In the genomic region with DNA sequence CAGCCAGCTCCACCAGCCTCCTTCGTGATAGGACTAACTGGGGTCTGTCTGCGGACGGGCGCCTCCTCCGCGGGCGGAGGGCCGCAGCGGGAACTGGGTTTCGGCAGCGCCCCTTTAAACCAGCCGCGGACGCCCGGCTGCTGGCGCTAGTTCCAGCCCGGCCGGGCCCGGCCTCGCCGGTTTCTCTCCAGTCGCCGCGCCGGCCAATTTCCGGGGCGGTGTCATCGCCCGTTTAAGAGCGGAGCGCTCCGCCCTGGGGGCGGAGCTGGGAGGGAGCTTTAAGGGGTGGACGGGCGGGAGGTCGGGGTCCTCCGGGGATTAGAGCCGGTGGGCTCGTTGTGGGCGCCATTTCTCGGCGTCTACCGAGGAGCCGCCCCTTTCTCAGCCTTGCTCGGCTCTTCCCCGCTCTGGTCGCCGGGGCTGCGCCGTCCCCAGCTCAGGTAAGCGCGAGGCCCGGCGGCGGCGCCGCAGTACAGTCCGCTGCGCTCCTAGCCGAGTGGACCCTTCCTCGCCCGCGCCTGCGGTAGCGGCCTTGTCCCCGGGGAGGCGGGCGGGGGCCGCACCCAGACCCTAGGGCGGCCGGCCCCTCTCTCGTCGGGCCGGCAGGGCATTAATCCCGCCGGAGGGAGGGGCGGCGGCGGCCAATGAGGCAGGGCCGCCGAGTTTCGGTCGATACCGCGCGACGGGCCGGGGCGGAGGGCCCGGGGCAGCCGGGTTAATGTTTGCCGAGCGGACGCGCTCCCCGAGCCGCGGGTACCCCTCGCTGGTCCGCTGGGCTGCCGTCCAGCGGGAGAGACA, we compare ENCODE assay signal across 8 cellular contexts. TPM values are rescaled to one million over a fixed set of nuclear protein-coding genes. Genes with fewer than 3 reads are reported as not detected.
DNase-seq lines count a peak whose midpoint lies in the region; ATAC-seq and TF ChIP-seq lines count a peak whose summit lies in the region.

Gene EPB41L5, plus strand, starts transcription at position 307 of the 798 bp plus-strand sequence. CDS start 6,008 bp downstream, outside the sequence.

- ATAC-seq in GM19328 (IDR thresholded peaks at IDR 0.05; ENCODE audit: unreplicated experiment) (peak; percentile 94), HG03469 (IDR thresholded peaks at IDR 0.05; ENCODE audit: unreplicated experiment) (peak; percentile 91), lower lobe of right lung (peak; percentile 98)

- intact Hi-C loops in lower lobe of right lung (cut with DNase I) = no loop called here

- no peak for TF ChIP-seq CTCF in lower lobe of right lung (IDR thresholded peaks at IDR 0.05)

- no peaks in the 10 kb centered on the region for H3K9me3 ChIP-seq in BLaER1 treated with 17β-estradiol and CSF1 and Interleukin-3, amounts not matched to agents 10 nM and 100 nM (replicated peaks in 1 of 11)
- H3K9me3 ChIP-seq in duodenal mucosa (ENCODE audit: control insufficient read depth in 1 of 2, low read length in 2 of 2) = no peaks in the 10 kb centered on the region
- H3K9me3 ChIP-seq in lower lobe of right lung = no peaks in the 10 kb centered on the region

- H3K4me1 ChIP-seq in BLaER1 treated with 17β-estradiol and CSF1 and Interleukin-3, amounts not matched to agents 10 nM and 100 nM = peaks cover 10 to 27% (median 19%) of the 10 kb centered on the region in 10 experiments; a peak in 18 of 20 replicates
- H3K4me1 ChIP-seq in duodenal mucosa (ENCODE audit: control insufficient read depth in 1 of 2, insufficient read depth in 2 of 2, low read length in 2 of 2) (peaks cover 4 to 6% of the 10 kb centered on the region in 2 donors), lower lobe of right lung (peaks cover 13% of the 10 kb centered on the region)

- DNase-seq in NCI-H526 treated with DMSO at 0.1 percent for 48 hours (lab: John Stamatoyannopoulos, UW) (peak; percentile 85), lower lobe of right lung (peak; percentile 95)
- DNase-seq in activated CD4-positive, alpha-beta T cell treated with anti-CD3 and anti-CD28 coated beads, Interleukin-2, amount 50 U/mL, for 48 hours = peak; percentile 81 to 85
- DNase-seq in stimulated activated CD4-positive, alpha-beta T cell treated with anti-CD3 and anti-CD28 coated beads, TNF-alpha, amount 100 ng/mL, for 1 hour (ENCODE audit: low read depth in 3 of 3, low spot score in 1 of 3) = peak; percentile 26 to 64 (median 47)

- H3K4me3 ChIP-seq in BLaER1 treated with 17β-estradiol and CSF1 and Interleukin-3, amounts not matched to agents 10 nM and 100 nM = peak within 1 kb of the TSS; percentile 82 to 99 (median 89)
- peak within 1 kb of the TSS; percentile 84 to 86 for H3K4me3 ChIP-seq in duodenal mucosa (ENCODE audit: low read depth in 1 of 2, low read length in 2 of 2)
- peak within 1 kb of the TSS; percentile 98 for H3K4me3 ChIP-seq in lower lobe of right lung

- H3K9ac ChIP-seq in BLaER1 treated with 17β-estradiol and CSF1 and Interleukin-3, amounts not matched to agents 10 nM and 100 nM = peak within 1 kb of the TSS; percentile 82 to 91 (median 87)
- H3K9ac ChIP-seq in duodenal mucosa (ENCODE audit: low read depth in 1 of 2, low read length in 2 of 2) = peak within 1 kb of the TSS; percentile 72 to 78

- peak within 1 kb of the TSS; percentile 46 to 87 (median 80); a peak in 21 of 22 replicates for H3K27ac ChIP-seq in BLaER1 treated with 17β-estradiol and CSF1 and Interleukin-3, amounts not matched to agents 10 nM and 100 nM
- H3K27ac ChIP-seq in duodenal mucosa (ENCODE audit: low read depth, low read length) = peak within 1 kb of the TSS; percentile 93
- peak within 1 kb of the TSS; percentile 94 for H3K27ac ChIP-seq in lower lobe of right lung

- H4K20me1 ChIP-seq in BLaER1 treated with 17β-estradiol and CSF1 and Interleukin-3, amounts not matched to agents 10 nM and 100 nM = peaks cover 0 to 16% (median 0%) of the 10 kb centered on the region in 11 experiments; a peak in 3 of 22 replicates

- peak within 1 kb of the TSS; percentile 68 to 93 (median 77) for H3K4me2 ChIP-seq in BLaER1 treated with 17β-estradiol and CSF1 and Interleukin-3, amounts not matched to agents 10 nM and 100 nM

- no peaks in the 10 kb centered on the region for H3K27me3 ChIP-seq in BLaER1 treated with 17β-estradiol and CSF1 and Interleukin-3, amounts not matched to agents 10 nM and 100 nM
- no peaks in the 10 kb centered on the region for H3K27me3 ChIP-seq in duodenal mucosa (ENCODE audit: control insufficient read depth in 1 of 2, insufficient read depth in 2 of 2, low read length in 2 of 2)
- no peaks in the 10 kb centered on the region for H3K27me3 ChIP-seq in lower lobe of right lung (ENCODE audit: low read depth)

- H3K36me3 ChIP-seq in BLaER1 treated with 17β-estradiol and CSF1 and Interleukin-3, amounts not matched to agents 10 nM and 100 nM = no peaks in the 10 kb centered on the region
- H3K36me3 ChIP-seq in duodenal mucosa (ENCODE audit: control insufficient read depth in 1 of 2, insufficient read depth in 2 of 2, low read length in 2 of 2) (no peaks in the 10 kb centered on the region), lower lobe of right lung (no peaks in the 10 kb centered on the region)

RNA-seq across cellular contexts. Expression of gene EPB41L5, which starts in this region (rescaled TPM):
- 93.7 TPM for total RNA-seq in lower lobe of right lung

Comparison
In these comparisons a context has a peak if more than half of its experiments do, and no peak if none do; other contexts are left out.
1. Peak in every context shown above with its lines: DNase-seq, ATAC-seq, H3K4me3 ChIP-seq and H3K27ac ChIP-seq.